In the genomic region with DNA sequence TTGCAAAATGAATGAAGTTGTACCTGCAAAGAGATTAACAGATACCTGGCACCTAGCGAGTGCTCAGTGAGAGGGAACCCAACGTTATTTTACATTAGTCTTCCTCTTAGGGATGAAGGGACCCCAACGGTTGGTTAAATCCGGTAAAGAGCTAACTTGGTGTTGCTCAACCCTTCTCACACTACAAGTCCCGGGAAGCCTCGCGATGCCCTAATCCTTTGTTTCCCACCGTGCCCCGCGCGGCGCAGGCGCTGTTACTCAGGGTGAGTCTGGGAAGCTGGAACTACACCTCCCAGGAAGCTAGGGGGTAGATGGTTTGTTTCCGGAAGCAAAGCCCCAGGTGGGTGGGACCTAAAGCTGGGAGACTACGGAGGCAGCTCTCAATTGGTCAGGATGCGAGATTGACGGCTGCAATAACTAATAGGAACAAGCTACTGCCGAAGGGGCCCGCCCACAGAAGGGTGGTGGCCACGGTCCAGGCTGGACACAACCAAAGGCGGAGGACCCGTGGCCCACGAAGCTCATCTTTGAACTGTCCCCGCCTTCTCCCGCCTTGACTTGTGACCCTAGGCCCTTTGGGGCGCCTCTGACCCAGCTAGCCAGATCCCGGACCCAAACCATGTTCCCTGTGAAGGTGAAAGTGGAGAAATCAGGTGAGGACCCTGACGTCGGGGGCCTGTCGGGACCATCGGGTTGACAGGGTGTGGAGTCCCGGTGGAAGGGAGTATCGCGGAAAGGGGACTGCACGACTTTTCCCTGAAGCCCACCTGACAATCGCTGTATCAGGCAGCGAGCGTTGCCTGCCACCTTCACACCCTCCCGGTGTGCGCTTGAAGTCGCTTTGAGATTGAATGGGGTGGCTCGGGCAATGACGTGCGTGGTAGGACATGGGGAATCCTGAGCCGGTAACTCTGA, we compare ENCODE assay signal across 1 cellular context.
TF ChIP-seq lines count a peak whose summit lies in the region.

A gene with protein sequence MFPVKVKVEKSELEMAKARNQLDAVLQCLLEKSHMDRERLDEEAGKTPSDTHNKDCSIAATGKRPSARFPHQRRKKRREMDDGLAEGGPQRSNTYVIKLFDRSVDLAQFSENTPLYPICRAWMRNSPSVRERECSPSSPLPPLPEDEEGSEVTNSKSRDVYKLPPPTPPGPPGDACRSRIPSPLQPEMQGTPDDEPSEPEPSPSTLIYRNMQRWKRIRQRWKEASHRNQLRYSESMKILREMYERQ (plus strand): TSS at position 471 of the 915 bp plus-strand sequence. CDS start 149 bp downstream, at position 620.

TF ChIP-seq in A549, 52 proteins besides CTCF, POLR2A, EP300 and RAD21 (continued from another document):
- TF ChIP-seq TP53 (CRISPR knock-in tag; IDR thresholded peaks at IDR 0.05) = peak; percentile 92
- peak; percentile 36; the same call in 1 of the 2 replicates for TF ChIP-seq RFX5 (IDR thresholded peaks at IDR 0.05)
- TF ChIP-seq, protein P1, sequence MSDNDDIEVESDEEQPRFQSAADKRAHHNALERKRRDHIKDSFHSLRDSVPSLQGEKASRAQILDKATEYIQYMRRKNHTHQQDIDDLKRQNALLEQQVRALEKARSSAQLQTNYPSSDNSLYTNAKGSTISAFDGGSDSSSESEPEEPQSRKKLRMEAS (IDR thresholded peaks at IDR 0.05) = peak; percentile 87
- TF ChIP-seq KDM5A (IDR thresholded peaks at IDR 0.05) = no peak
- peak; percentile 95 for TF ChIP-seq PHF8 (IDR thresholded peaks at IDR 0.05; ENCODE audit: borderline replicate concordance, low read depth)
- peak; percentile 84 to 87 for TF ChIP-seq JUN (IDR thresholded peaks at IDR 0.05)
- no peak for TF ChIP-seq FOSL2 (IDR thresholded peaks at IDR 0.05)
- TF ChIP-seq FOSL2 (CRISPR knock-in tag; IDR thresholded peaks at IDR 0.05) = no peak
- TF ChIP-seq PBX3 (IDR thresholded peaks at IDR 0.05) = peak; percentile 100
TF ChIP-seq in A549: peak in this region for 14.
